Comparison of ENCODE assay signal across 17 cellular contexts in the genomic region with DNA sequence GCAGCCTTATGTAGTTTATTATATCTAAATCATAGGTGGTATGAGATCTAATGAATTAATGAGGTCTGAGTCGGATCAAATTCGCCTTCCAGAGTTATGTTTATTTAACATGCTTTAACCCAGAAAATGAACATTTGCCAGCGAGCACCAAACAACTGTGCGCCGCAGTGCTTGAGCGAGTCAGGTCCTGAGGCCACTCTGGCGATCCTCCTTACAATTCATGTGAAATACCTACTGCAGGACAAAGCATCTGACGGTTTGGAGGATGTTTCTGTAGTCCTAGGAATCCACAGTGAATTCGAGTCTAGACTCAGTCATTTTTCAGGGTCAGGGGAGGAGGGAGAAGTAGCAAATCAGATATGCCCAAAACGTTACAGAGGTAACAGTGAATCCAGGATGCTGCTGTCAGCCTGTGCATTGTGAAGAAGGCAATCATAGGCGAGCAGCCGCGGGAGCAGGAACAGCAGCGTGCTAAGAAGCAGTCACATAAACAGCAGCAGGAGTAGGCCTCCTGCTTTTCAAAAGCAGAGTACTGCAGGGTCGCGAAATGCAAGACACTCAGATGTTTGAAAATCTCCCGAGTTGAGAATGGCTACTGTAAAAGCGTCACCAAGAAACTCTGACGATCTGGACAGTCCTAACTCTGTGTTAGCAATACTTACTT.
DNase-seq lines count a peak whose midpoint lies in the region; ATAC-seq and TF ChIP-seq lines count a peak whose summit lies in the region.
"Had no signal": no experiment of that assay in that cellular context is flagged by ENCODE, and none has a peak within 500 bp of the region (broad histone marks: within the 10 kb centered on the region; RNA-seq: fewer than 3 reads in every experiment).

No MANE protein-coding gene starts in this region.

- H3K27ac ChIP-seq in left ventricle myocardium inferior (replicated peaks) = no peak overlapping the region
- H3K27ac ChIP-seq in right cardiac atrium (ENCODE audit: low read length) = no peak overlapping the region
- H3K27ac ChIP-seq: vagina had no signal

- ATAC-seq in right cardiac atrium (no peak), left lobe of liver (peak; percentile 47)
- ATAC-seq: activated CD4-positive, alpha-beta T cell treated with anti-CD3 and anti-CD28 coated beads for 36 hours; naive thymus-derived CD4-positive, alpha-beta T cell had no signal

- TF ChIP-seq CTCF in left ventricle myocardium inferior (IDR thresholded peaks at IDR 0.05; ENCODE audit: borderline replicate concordance) (no peak), choroid plexus epithelial cell (conservative IDR thresholded peaks at IDR 0.05; ENCODE audit: low read depth, low read length) (no peak), BE2C (IDR thresholded peaks at IDR 0.05; ENCODE audit: low read depth, low read length) (no peak)

- DNase-seq in left ventricle myocardium inferior (no peak), right cardiac atrium (no peak), choroid plexus epithelial cell (ENCODE audit: low read depth) (peak; percentile 9), left lobe of liver (ENCODE audit: low spot score) (no peak), cortex of kidney (lab: John Stamatoyannopoulos, UW) (no peak), NCI-H1694 treated with DMSO at 0.1 percent for 48 hours (lab: John Stamatoyannopoulos, UW) (no peak), BE2C (no peak), SIG-M5 (lab: John Stamatoyannopoulos, UW) (no peak)
- DNase-seq: activated CD4-positive, alpha-beta T cell treated with anti-CD3 and anti-CD28 coated beads for 36 hours; CD4-positive, CD25-positive, alpha-beta regulatory T cell; DMS53; effector memory CD4-positive, alpha-beta T cell; naive thymus-derived CD4-positive, alpha-beta T cell; NCI-H1930; NCI-H510A; stimulated activated CD4-positive, alpha-beta T cell treated with anti-CD3 and anti-CD28 coated beads, Interleukin-4, amount 100 ng/mL, for 24 hours had no signal

- no peaks in the 10 kb centered on the region for H3K9me3 ChIP-seq in left ventricle myocardium inferior (replicated peaks)
- H3K9me3 ChIP-seq in right cardiac atrium (ENCODE audit: control insufficient read depth, low read length) = no peaks in the 10 kb centered on the region
- no peaks in the 10 kb centered on the region for H3K9me3 ChIP-seq in BE2C
- H3K9me3 ChIP-seq: vagina had no signal

- H3K4me3 ChIP-seq in left ventricle myocardium inferior = peak overlapping the region; percentile 45
- H3K4me3 ChIP-seq in right cardiac atrium (ENCODE audit: low read length) = no peak overlapping the region
- H3K4me3 ChIP-seq in choroid plexus epithelial cell (ENCODE audit: low read depth, low read length) = no peak overlapping the region
- no peak overlapping the region for H3K4me3 ChIP-seq in BE2C (ENCODE audit: low read depth, low read length)
- H3K4me3 ChIP-seq: vagina had no signal

- H3K4me1 ChIP-seq in left ventricle myocardium inferior (peaks cover 12% of the 10 kb centered on the region), right cardiac atrium (ENCODE audit: control insufficient read depth, insufficient read depth, low read length) (no peaks in the 10 kb centered on the region), BE2C (no peaks in the 10 kb centered on the region)
- H3K4me1 ChIP-seq: vagina had no signal

- H3K27me3 ChIP-seq in left ventricle myocardium inferior (ENCODE audit: low read depth) = no peaks in the 10 kb centered on the region
- no peaks in the 10 kb centered on the region for H3K27me3 ChIP-seq in right cardiac atrium (ENCODE audit: control insufficient read depth, insufficient read depth)
- peaks cover 5% of the 10 kb centered on the region; the same call in 1 of the 2 replicates for H3K27me3 ChIP-seq in BE2C
- H3K27me3 ChIP-seq: vagina had no signal

- H3K36me3 ChIP-seq in left ventricle myocardium inferior (no peaks in the 10 kb centered on the region), BE2C (no peaks in the 10 kb centered on the region)
- H3K36me3 ChIP-seq: vagina had no signal

- WGBS in right cardiac atrium = 50% methylated on average over 19 of the region's 19 CpGs

- intact Hi-C loops in left ventricle myocardium inferior (cut with micrococcal nuclease) = no loop called here
- intact Hi-C loops in right cardiac atrium (cut with DNase I) = no loop called here
